Comparison of ENCODE assay signal across 8 cellular contexts in genomic region chr6:111764238-111765182, GRCh38.
DNase-seq lines count a peak whose midpoint lies in the region; ATAC-seq and TF ChIP-seq lines count a peak whose summit lies in the region.

No MANE protein-coding gene starts in this region.

- WGBS in heart right ventricle, 2 donors, result 72 to 74% methylated on average over 13 of the region's 13 CpGs

- TF ChIP-seq CTCF in heart right ventricle (IDR thresholded peaks at IDR 0.05), result no peak

- peak; percentile 87 for ATAC-seq in GM18867 (IDR thresholded peaks at IDR 0.05; ENCODE audit: unreplicated experiment)
- peak; percentile 83 for ATAC-seq in HG02759 (IDR thresholded peaks at IDR 0.05; ENCODE audit: unreplicated experiment)
- peak in 3 of 4 experiments; percentile 16 to 32 (median 23) for ATAC-seq in T-cell (replicated peaks in 1 of 4)
- ATAC-seq in heart right ventricle, result no peak

- H3K36me3 Mint-ChIP-seq in T-cell, result peaks cover 14% of the 10 kb centered on the region

- H3K4me3 Mint-ChIP-seq in T-cell, result peak overlapping the region; percentile 59 to 95 (median 65)

- peak overlapping the region in 4 of 10 donors; percentile 16 to 80 (median 42) for H3K27ac ChIP-seq in heart right ventricle

- H3K27me3 Mint-ChIP-seq in T-cell, result no peaks in the 10 kb centered on the region

- POLR2A ChIA-PET in T-cell (lab: Charles Lee), result interaction anchor here (0.5 to 3.8 kb wide), 12 partner anchors 9 to 286 kb away, joined by 3 to 24 read pairs (median 6); partner anchors contain the start of gene FYN (in 1 of the 2)

- intact Hi-C loops in heart right ventricle (cut with DNase I), result loop anchor here in 1 of 10 donors (5.0 kb wide), 1 partner anchor 108 kb away; the partner anchor contains the start of gene FYN

- no peak overlapping the region for H3K4me3 ChIP-seq in heart right ventricle

- H3K27ac Mint-ChIP-seq in T-cell, result peak overlapping the region; percentile 97 to 99

- peaks cover 2 to 94% (median 81%) of the 10 kb centered on the region in 9 donors for H3K4me1 ChIP-seq in heart right ventricle

- peak in 30 of 34 experiments; percentile 22 to 71 (median 48) for DNase-seq in T-cell
- DNase-seq in central memory CD4-positive, alpha-beta T cell, result peak; percentile 69
- peak; percentile 70 to 73 for DNase-seq in stimulated activated CD4-positive, alpha-beta T cell treated with anti-CD3 and anti-CD28 coated beads, Interleukin-2, amount 100 ng/mL, for 24 hours
- DNase-seq in KG1 (lab: John Stamatoyannopoulos, UW), result no peak
- DNase-seq in NCI-H1694 treated with DMSO at 0.1 percent for 48 hours (lab: John Stamatoyannopoulos, UW), result no peak
- DNase-seq in heart right ventricle, result no peak

- CTCF ChIA-PET in T-cell (lab: Charles Lee), result interaction anchor here in 1 of 2 donors (0.5 to 4.4 kb wide), 18 partner anchors 9 to 279 kb away, joined by 3 to 20 read pairs (median 4); no protein-coding TSS in a partner anchor

- H3K4me1 Mint-ChIP-seq in T-cell, result peaks cover 98 to 100% (median 100%) of the 10 kb centered on the region in 3 donors

- H3K9me3 ChIP-seq in heart right ventricle, result no peaks in the 10 kb centered on the region

- H3K36me3 ChIP-seq in heart right ventricle, result no peaks in the 10 kb centered on the region

- no peaks in the 10 kb centered on the region for H3K27me3 ChIP-seq in heart right ventricle

- no peaks in the 10 kb centered on the region for H3K9me3 Mint-ChIP-seq in T-cell

Comparison
In these comparisons a context has a peak if more than half of its experiments do, and no peak if none do; other contexts are left out.
1. ATAC-seq: peak in GM18867 (single experiment), HG02759 (single experiment) and T-cell (3 of 4); none in heart right ventricle (0 of 8).
2. DNase-seq: peak in T-cell (30 of 34), central memory CD4-positive, alpha-beta T cell (single experiment) and stimulated activated CD4-positive, alpha-beta T cell treated with anti-CD3 and anti-CD28 coated beads, Interleukin-2, amount 100 ng/mL, for 24 hours (2 of 2); none in KG1 (single experiment), NCI-H1694 treated with DMSO at 0.1 percent for 48 hours (single experiment) and heart right ventricle (0 of 2).